ENCODE assay signal across 26 cellular contexts in the genomic region with DNA sequence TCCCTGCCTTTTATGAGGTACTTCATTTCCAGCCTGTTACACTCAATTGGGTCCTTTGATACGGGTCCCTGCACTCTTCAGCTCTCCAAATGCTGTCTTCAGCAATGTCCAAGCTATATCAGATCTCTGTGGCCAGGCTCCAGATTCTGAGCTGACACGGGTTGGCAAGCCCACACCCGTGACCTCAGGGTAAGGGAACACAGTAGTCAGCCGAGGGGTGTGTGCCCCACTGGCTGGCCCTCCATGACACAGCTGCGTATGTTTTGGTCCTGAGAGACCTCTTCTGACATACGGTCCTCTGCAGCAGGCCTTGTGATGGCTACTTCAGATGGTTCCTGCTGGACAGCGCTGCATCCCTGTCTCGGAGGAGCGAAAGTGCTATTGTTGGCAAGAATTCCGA.
"Had no signal": no experiment of that assay in that cellular context is flagged by ENCODE, and none has a peak within 500 bp of the region (broad histone marks: within the 10 kb centered on the region; RNA-seq: fewer than 3 reads in every experiment).

No MANE protein-coding gene starts in this region.

- ATAC-seq: esophagus mucosa; gastroesophageal sphincter; left lung; lower lobe of right lung; right lobe of liver; stimulated activated effector memory CD8-positive, alpha-beta T cell treated with anti-CD3 and anti-CD28 coated beads, Interleukin-12 subunit alpha, Interleukin-12 subunit beta, amount 100 ng/mL, for 72 hours had no signal

- H3K4me2 ChIP-seq: neural progenitor cell, smooth muscle cell had no signal

- H3K36me3 Mint-ChIP-seq: neural progenitor cell; stimulated activated effector memory CD8-positive, alpha-beta T cell treated with anti-CD3 and anti-CD28 coated beads, Interleukin-12 subunit alpha, Interleukin-12 subunit beta, amount 100 ng/mL, for 72 hours; type B pancreatic cell had no signal

- H3K27me3 ChIP-seq: colonic mucosa, gastroesophageal sphincter, left lung, neural progenitor cell, right lobe of liver, stomach, tibial artery had no signal

- H3K4me1 ChIP-seq: colonic mucosa, gastroesophageal sphincter, left lung, lower lobe of right lung, neural progenitor cell, prostate gland, right lobe of liver, stomach, tibial artery had no signal

- H3K36me3 ChIP-seq: colonic mucosa, left lung, lower lobe of right lung, neural progenitor cell, prostate gland, right lobe of liver, stomach, tibial artery had no signal

- H3K4me1 Mint-ChIP-seq: central memory CD8-positive, alpha-beta T cell; endodermal cell; stimulated activated effector memory CD8-positive, alpha-beta T cell treated with anti-CD3 and anti-CD28 coated beads, Interleukin-12 subunit alpha, Interleukin-12 subunit beta, amount 100 ng/mL, for 72 hours had no signal

- H3K27ac Mint-ChIP-seq: dendritic cell treated with granulocyte-macrophage colony-stimulating factor and Interleukin-4, amounts not matched to agents 40 ng/mL and 50 ng/mL, for 4 days; endodermal cell; nephron; neural progenitor cell; stimulated activated effector memory CD8-positive, alpha-beta T cell treated with anti-CD3 and anti-CD28 coated beads, Interleukin-12 subunit alpha, Interleukin-12 subunit beta, amount 100 ng/mL, for 72 hours; type B pancreatic cell had no signal

- H3K4me3 ChIP-seq: colonic mucosa, gastroesophageal sphincter, left lung, lower lobe of right lung, neural progenitor cell, prostate gland, right lobe of liver, smooth muscle cell, stomach, tibial artery had no signal

- H3K27ac ChIP-seq: colonic mucosa, epithelial cell of prostate, gastroesophageal sphincter, left lung, lower lobe of right lung, neural progenitor cell, prostate gland, right lobe of liver, stomach, tibial artery had no signal

- H2AFZ ChIP-seq: neural progenitor cell had no signal

- H3K27me3 Mint-ChIP-seq: central memory CD8-positive, alpha-beta T cell; type B pancreatic cell had no signal

- DNase-seq: colonic mucosa; effector CD8-positive, alpha-beta T cell; endodermal cell; foreskin fibroblast; glutamatergic neuron; kidney; left lung; lower lobe of right lung; right lobe of liver; stimulated activated CD4-positive, alpha-beta T cell treated with anti-CD3 and anti-CD28 coated beads, Interleukin-12 subunit alpha, Interleukin-12 subunit beta, amount 100 ng/mL, for 4 hours; stimulated activated CD4-positive, alpha-beta T cell treated with anti-CD3 and anti-CD28 coated beads, Interleukin-1b, Interleukin-23, amount 100 ng/mL, for 48 hours; stimulated activated CD4-positive, alpha-beta T cell treated with anti-CD3 and anti-CD28 coated beads, Interleukin-4, amount 100 ng/mL, for 1 hour; stimulated activated naive CD4-positive, alpha-beta T cell treated with Interleukin-2 at 50 U/mL for 16 hours; stomach; tibial artery had no signal

- H3K9ac ChIP-seq: neural progenitor cell had no signal

- H3K4me3 Mint-ChIP-seq: central memory CD8-positive, alpha-beta T cell; dendritic cell treated with granulocyte-macrophage colony-stimulating factor and Interleukin-4, amounts not matched to agents 40 ng/mL and 50 ng/mL, for 4 days; endodermal cell; nephron; neural progenitor cell; stimulated activated effector memory CD8-positive, alpha-beta T cell treated with anti-CD3 and anti-CD28 coated beads, Interleukin-12 subunit alpha, Interleukin-12 subunit beta, amount 100 ng/mL, for 72 hours; type B pancreatic cell had no signal

- H3K9me3 ChIP-seq: colonic mucosa, prostate gland, right lobe of liver had no signal
